8 cellular contexts compared by ENCODE assay signal in the genomic region with DNA sequence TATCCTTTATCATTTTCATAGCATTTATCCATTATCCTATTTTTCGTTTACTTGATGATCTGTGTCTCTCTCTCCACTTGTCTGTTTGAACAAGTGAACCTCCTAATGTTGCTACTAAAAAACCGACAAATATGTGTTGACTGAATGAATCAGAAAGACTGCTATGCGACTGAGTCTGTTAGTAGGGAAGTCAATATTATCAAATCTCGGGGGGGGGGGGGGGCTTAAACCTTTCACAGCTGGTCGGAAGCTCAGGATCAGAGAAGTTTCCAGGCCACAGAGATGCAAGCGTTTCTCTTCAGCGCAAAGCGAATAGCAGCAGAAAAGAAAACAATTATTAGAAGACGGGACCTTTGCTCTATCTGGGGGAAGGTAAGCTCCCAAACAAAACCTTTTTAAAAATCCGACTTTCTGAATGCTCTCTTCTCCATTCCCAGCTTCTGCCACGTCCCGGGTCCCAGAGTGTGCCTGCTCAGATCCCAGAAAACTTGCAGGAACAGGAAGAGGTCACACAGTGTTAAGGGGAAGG. TPM values are rescaled to one million over a fixed set of nuclear protein-coding genes. Genes with fewer than 3 reads are reported as not detected.
A peak's percentile ranks its signal among the peaks of the same experiment; 100 is the strongest.
DNase-seq lines count a peak whose midpoint lies in the region; ATAC-seq and TF ChIP-seq lines count a peak whose summit lies in the region.

No MANE protein-coding gene starts in this region.

- peak overlapping the region; percentile 99 for H3K27ac ChIP-seq in WERI-Rb-1
- peak overlapping the region; percentile 99 for H3K27ac ChIP-seq in right cardiac atrium (ENCODE audit: low read length)
- peak overlapping the region; percentile 70 to 99 (median 93) for H3K27ac ChIP-seq in skin epidermis

- WGBS in right cardiac atrium = under 1% methylated on average over 12 of the region's 12 CpGs

- H3K9me3 ChIP-seq in WERI-Rb-1 (ENCODE audit: severe bottlenecking) (no peaks in the 10 kb centered on the region), right cardiac atrium (ENCODE audit: control insufficient read depth, low read length) (no peaks in the 10 kb centered on the region)

- no peak for TF ChIP-seq CTCF in WERI-Rb-1 (IDR thresholded peaks at IDR 0.05; ENCODE audit: low read depth, low read length)

- no peak for ATAC-seq in right cardiac atrium

- DNase-seq in SIG-M5 treated with dmso at 0.1 percent for 504 hours (lab: John Stamatoyannopoulos, UW; ENCODE audit: unreplicated experiment) (peak; percentile 41), SIG-M5 (lab: John Stamatoyannopoulos, UW) (no peak), WERI-Rb-1 (no peak), right cardiac atrium (no peak), anterior cingulate cortex (lab: John Stamatoyannopoulos, UW) (no peak), COR-L47 (lab: John Stamatoyannopoulos, UW) (no peak), HEK293T (ENCODE audit: extremely low spot score) (no peak)

- H3K4me3 ChIP-seq in WERI-Rb-1 (ENCODE audit: low read depth, low read length) (peak overlapping the region; percentile 100), right cardiac atrium (ENCODE audit: low read length) (peak overlapping the region; percentile 100), skin epidermis (peak overlapping the region; percentile 45 to 86 (median 69))

- CTCF ChIA-PET in HEK293T (lab: Yijun Ruan, JAX) = no interaction called here

- H3K36me3 ChIP-seq in WERI-Rb-1 = peaks cover 18% of the 10 kb centered on the region

- POLR2A ChIA-PET in HEK293T (lab: Yijun Ruan, JAX) = interaction anchor here (1.1 to 2.4 kb wide), 4 partner anchors 10 to 21 kb away, joined by 3 to 12 read pairs (median 4); no protein-coding TSS in a partner anchor

- intact Hi-C loops in right cardiac atrium (cut with DNase I) = no loop called here

- peaks cover 2% of the 10 kb centered on the region for H3K4me1 ChIP-seq in right cardiac atrium (ENCODE audit: control insufficient read depth, insufficient read depth, low read length)

- H3K27me3 ChIP-seq in WERI-Rb-1 (ENCODE audit: insufficient read depth, low read depth, severe bottlenecking) = no peaks in the 10 kb centered on the region
- no peaks in the 10 kb centered on the region for H3K27me3 ChIP-seq in right cardiac atrium (ENCODE audit: control insufficient read depth, insufficient read depth)

TF ChIP-seq in HEK293T, 16 proteins besides CTCF, POLR2A, EP300 and RAD21:
- TF ChIP-seq, protein P1, sequence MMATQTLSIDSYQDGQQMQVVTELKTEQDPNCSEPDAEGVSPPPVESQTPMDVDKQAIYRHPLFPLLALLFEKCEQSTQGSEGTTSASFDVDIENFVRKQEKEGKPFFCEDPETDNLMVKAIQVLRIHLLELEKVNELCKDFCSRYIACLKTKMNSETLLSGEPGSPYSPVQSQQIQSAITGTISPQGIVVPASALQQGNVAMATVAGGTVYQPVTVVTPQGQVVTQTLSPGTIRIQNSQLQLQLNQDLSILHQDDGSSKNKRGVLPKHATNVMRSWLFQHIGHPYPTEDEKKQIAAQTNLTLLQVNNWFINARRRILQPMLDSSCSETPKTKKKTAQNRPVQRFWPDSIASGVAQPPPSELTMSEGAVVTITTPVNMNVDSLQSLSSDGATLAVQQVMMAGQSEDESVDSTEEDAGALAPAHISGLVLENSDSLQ (IDR thresholded peaks at IDR 0.05) = no peak
- TF ChIP-seq FOXK2 (IDR thresholded peaks at IDR 0.05) (no peak), ELF4 (IDR thresholded peaks at IDR 0.05) (no peak), ARNT (IDR thresholded peaks at IDR 0.05) (no peak), FOXM1 (IDR thresholded peaks at IDR 0.05; ENCODE audit: borderline replicate concordance) (no peak), CTBP1 (IDR thresholded peaks at IDR 0.05; ENCODE audit: borderline replicate concordance) (no peak), LEF1 (IDR thresholded peaks at IDR 0.05; ENCODE audit: borderline replicate concordance) (no peak), SUZ12 (IDR thresholded peaks at IDR 0.05) (no peak), L3MBTL2 (conservative IDR thresholded peaks at IDR 0.05) (no peak), BHLHE40 (IDR thresholded peaks at IDR 0.05; ENCODE audit: borderline replicate concordance) (no peak)

RNA-seq across cellular contexts. Expression of a gene that starts 0.4 kb away (rescaled TPM):
- 10 to 100 TPM; 21.6 to 24.4 (median 22.7) TPM for total RNA-seq in right cardiac atrium
- 12.9 TPM for polyA plus RNA-seq in right cardiac atrium

RNA-seq across cellular contexts. Expression of a gene that starts 40.2 kb away (rescaled TPM):
- under 1 TPM; 0.20 to 0.50 (median 0.36) TPM for total RNA-seq in right cardiac atrium
- 0.18 TPM for polyA plus RNA-seq in right cardiac atrium
